In the genomic region with DNA sequence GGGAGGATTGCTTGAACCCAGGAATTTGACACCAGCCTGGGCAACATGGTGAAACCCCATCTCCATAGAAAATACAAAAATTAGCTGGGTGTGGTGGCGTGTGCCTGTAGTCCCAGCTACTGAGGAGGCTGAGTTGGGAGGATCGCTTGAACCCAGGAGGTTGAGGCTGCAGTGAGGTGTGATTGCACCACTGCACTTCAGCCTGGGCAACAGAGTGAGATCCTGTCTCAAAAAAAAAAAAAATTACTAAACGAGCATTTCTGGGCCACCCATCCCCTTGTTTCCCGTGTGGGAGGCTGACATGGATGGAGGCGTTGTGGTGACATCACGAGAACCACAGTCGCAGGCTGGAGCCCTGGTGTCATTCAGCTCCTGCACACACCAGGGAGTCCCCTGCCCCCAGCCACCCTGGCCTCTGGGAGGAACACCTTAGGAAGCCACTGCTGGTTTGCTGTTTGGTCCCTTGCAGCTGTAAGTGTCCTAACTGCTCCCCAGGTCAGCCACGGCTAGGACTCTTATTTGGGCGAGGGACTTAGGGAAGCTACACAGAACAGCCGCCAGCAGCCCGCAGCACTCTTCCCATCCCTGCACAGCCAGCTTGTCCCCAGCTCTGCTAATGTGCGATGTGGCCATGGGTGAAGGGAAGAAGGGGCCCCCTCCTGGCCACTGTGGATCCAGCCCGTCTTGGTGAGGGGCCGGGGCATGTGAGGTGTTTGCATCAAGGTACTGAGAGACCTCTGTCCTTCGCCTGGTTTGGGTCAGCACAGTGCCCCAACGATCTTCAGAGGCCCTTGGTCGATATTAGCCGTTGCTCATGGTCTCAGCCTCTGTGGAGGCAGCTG, we compare ENCODE assay signal across 17 cellular contexts. TPM values are rescaled to one million over a fixed set of nuclear protein-coding genes. Genes with fewer than 3 reads are reported as not detected.
A peak's percentile ranks its signal among the peaks of the same experiment; 100 is the strongest.
DNase-seq lines count a peak whose midpoint lies in the region; ATAC-seq, FAIRE-seq and TF ChIP-seq lines count a peak whose summit lies in the region.
"Had no signal": no experiment of that assay in that cellular context is flagged by ENCODE, and none has a peak within 500 bp of the region (broad histone marks: within the 10 kb centered on the region; RNA-seq: fewer than 3 reads in every experiment).

No MANE protein-coding gene starts in this region.

- no peak overlapping the region for H3K23ac ChIP-seq in H9 (ENCODE audit: insufficient read length, low read depth, low read length)

- H3K4ac ChIP-seq in H9 (ENCODE audit: low read depth, low read length) = no peak overlapping the region

- H3K4me3 Mint-ChIP-seq in H9 = no peak overlapping the region
- H3K4me3 Mint-ChIP-seq in neural progenitor cell = no peak overlapping the region
- H3K4me3 Mint-ChIP-seq: HFFc6, T-cell had no signal

- peaks cover 33 to 75% (median 52%) of the 10 kb centered on the region in 11 experiments for H3K36me3 ChIP-seq in BLaER1 treated with 17β-estradiol and CSF1 and Interleukin-3, amounts not matched to agents 10 nM and 100 nM
- no peaks in the 10 kb centered on the region for H3K36me3 ChIP-seq in neural progenitor cell

- no peak overlapping the region for H4K8ac ChIP-seq in H9 (replicated peaks; ENCODE audit: insufficient read length, low read depth, low read length)

- H3K4me1 ChIP-seq in BLaER1 treated with 17β-estradiol and CSF1 and Interleukin-3, amounts not matched to agents 10 nM and 100 nM = peaks cover 25 to 42% (median 36%) of the 10 kb centered on the region in 10 experiments
- H3K4me1 ChIP-seq in H9 (ENCODE audit: insufficient read depth, low read length) (no peaks in the 10 kb centered on the region), neural progenitor cell (no peaks in the 10 kb centered on the region)

- H3K79me2 ChIP-seq in H9 (ENCODE audit: insufficient read depth, low read length) = no peaks in the 10 kb centered on the region
- H3K79me2 ChIP-seq in neural progenitor cell (ENCODE audit: low read depth) = no peaks in the 10 kb centered on the region

- peak overlapping the region in 2 of 3 experiments; percentile 34 to 40; a peak in 2 of 7 replicates for H3K27ac Mint-ChIP-seq in H9
- peak overlapping the region; percentile 42 for H3K27ac Mint-ChIP-seq in neural progenitor cell
- H3K27ac Mint-ChIP-seq: HFFc6 had no signal

- DNase-seq in H9 (peak; percentile 79), astrocyte of the spinal cord (ENCODE audit: low read depth, low spot score) (no peak), neural progenitor cell (ENCODE audit: low spot score) (peak; percentile 30), GM12892 (ENCODE audit: insufficient read length) (no peak), NCI-H187 treated with DMSO at 0.1 percent for 48 hours (lab: John Stamatoyannopoulos, UW) (no peak)
- DNase-seq: DMS53, HFFc6, Kasumi-1, NCI-H1930, PC-3, T-cell had no signal

- no peaks in the 10 kb centered on the region for H3K23me2 ChIP-seq in H9 (ENCODE audit: insufficient read length, low read depth, low read length, poor library complexity, severe bottlenecking)

- H2BK20ac ChIP-seq in H9 (ENCODE audit: low read depth, low read length, poor library complexity, severe bottlenecking) = no peak overlapping the region

- no peak overlapping the region for H2AFZ ChIP-seq in H9 (ENCODE audit: low read length)
- H2AFZ ChIP-seq in neural progenitor cell (replicated peaks) = no peak overlapping the region

- TF ChIP-seq CTCF in H9 (conservative IDR thresholded peaks at IDR 0.05) (peak; percentile 57), astrocyte of the spinal cord (IDR thresholded peaks at IDR 0.05; ENCODE audit: low read depth, low read length) (peak; percentile 5), neural progenitor cell (IDR thresholded peaks at IDR 0.05) (peak; percentile 32)

- H3K9ac ChIP-seq in BLaER1 treated with 17β-estradiol and CSF1 and Interleukin-3, amounts not matched to agents 10 nM and 100 nM = no peak overlapping the region; a peak in 1 of 22 replicates
- no peak overlapping the region for H3K9ac ChIP-seq in H9 (ENCODE audit: extremely low read depth, insufficient read length, low read length)
- no peak overlapping the region for H3K9ac ChIP-seq in neural progenitor cell

- peaks cover 0 to 10% (median 3%) of the 10 kb centered on the region in 11 experiments; a peak in 4 of 22 replicates for H3K9me3 ChIP-seq in BLaER1 treated with 17β-estradiol and CSF1 and Interleukin-3, amounts not matched to agents 10 nM and 100 nM (replicated peaks in 1 of 11)
- no peaks in the 10 kb centered on the region for H3K9me3 ChIP-seq in H9 (ENCODE audit: control insufficient read depth, low read depth, low read length)
- no peaks in the 10 kb centered on the region for H3K9me3 ChIP-seq in neural progenitor cell (ENCODE audit: low read depth)

- no peak overlapping the region for H4K5ac ChIP-seq in H9 (ENCODE audit: insufficient read length, low read depth, low read length)

- no peak overlapping the region for H2AK5ac ChIP-seq in H9 (ENCODE audit: insufficient read length, low read length)

- H3K4me3 ChIP-seq in BLaER1 treated with 17β-estradiol and CSF1 and Interleukin-3, amounts not matched to agents 10 nM and 100 nM = no peak overlapping the region
- H3K4me3 ChIP-seq in astrocyte of the spinal cord (ENCODE audit: low read depth, low read length) (no peak overlapping the region), neural progenitor cell (no peak overlapping the region)
- H3K4me3 ChIP-seq: GM12878, SK-N-MC had no signal

- H3K4me1 Mint-ChIP-seq in H9 (peaks cover 0 to 6% of the 10 kb centered on the region in 2 experiments; a peak in 1 of 4 replicates), neural progenitor cell (no peaks in the 10 kb centered on the region)

- H3K27ac ChIP-seq in BLaER1 treated with 17β-estradiol and CSF1 and Interleukin-3, amounts not matched to agents 10 nM and 100 nM = no peak overlapping the region
- H3K27ac ChIP-seq in H9 (ENCODE audit: insufficient read length, low read depth, low read length) = no peak overlapping the region
- no peak overlapping the region for H3K27ac ChIP-seq in neural progenitor cell
- H3K27ac ChIP-seq: C4-2B, SK-N-MC had no signal

- H3K27me3 ChIP-seq in BLaER1 treated with 17β-estradiol and CSF1 and Interleukin-3, amounts not matched to agents 10 nM and 100 nM = peaks cover 23 to 30% (median 28%) of the 10 kb centered on the region in 11 experiments
- peaks cover 4% of the 10 kb centered on the region; the same call in 1 of the 2 replicates for H3K27me3 ChIP-seq in H9 (ENCODE audit: insufficient read depth, low read length)
- peaks cover 26% of the 10 kb centered on the region for H3K27me3 ChIP-seq in neural progenitor cell

- H3K14ac ChIP-seq in H9 (ENCODE audit: insufficient read depth, low read length) = no peak overlapping the region

- no peak overlapping the region for H4K91ac ChIP-seq in H9 (ENCODE audit: insufficient read length, low read depth, low read length)

- H3K36me3 Mint-ChIP-seq in H9 (ENCODE audit: insufficient read depth in 1 of 3, low read depth in 3 of 3) (peaks cover under 1 to 12% (median 7%) of the 10 kb centered on the region in 3 experiments; a peak in 5 of 7 replicates), neural progenitor cell (peaks cover under 1% of the 10 kb centered on the region)

- no peak overlapping the region for H3K18ac ChIP-seq in H9 (ENCODE audit: insufficient read length, low read depth, low read length)

- no peak overlapping the region for H3T11ph ChIP-seq in H9 (ENCODE audit: low read length)

- in situ Hi-C loops in astrocyte of the spinal cord (cut with HindIII; ENCODE audit: low sequenced_read_pairs) = no loop called here

- no peak overlapping the region for H2BK15ac ChIP-seq in H9 (ENCODE audit: low read depth, low read length)

- peaks cover 14% of the 10 kb centered on the region for H3F3A ChIP-seq in neural progenitor cell (ENCODE audit: low read depth)

- H2BK120ac ChIP-seq in H9 (ENCODE audit: low read depth, low read length, poor library complexity, severe bottlenecking) = no peak overlapping the region

- no peaks in the 10 kb centered on the region; a peak in 1 of 5 replicates for H3K9me3 Mint-ChIP-seq in H9
- H3K9me3 Mint-ChIP-seq in neural progenitor cell = peaks cover 2% of the 10 kb centered on the region
- H3K9me3 Mint-ChIP-seq: HFFc6, T-cell had no signal

- H2BK5ac ChIP-seq in H9 (ENCODE audit: insufficient read length, low read length) = no peak overlapping the region

- H3K79me1 ChIP-seq in H9 (ENCODE audit: insufficient read depth, low read depth, low read length, poor library complexity, severe bottlenecking) = no peaks in the 10 kb centered on the region

- peaks cover 19% of the 10 kb centered on the region for H3K27me3 Mint-ChIP-seq in H9 (ENCODE audit: low read depth)
- peaks cover 17% of the 10 kb centered on the region for H3K27me3 Mint-ChIP-seq in neural progenitor cell (ENCODE audit: insufficient read depth, low read depth)

- H4K20me1 ChIP-seq in BLaER1 treated with 17β-estradiol and CSF1 and Interleukin-3, amounts not matched to agents 10 nM and 100 nM = peaks cover 36 to 88% (median 62%) of the 10 kb centered on the region in 11 experiments; a peak in 21 of 22 replicates
- H4K20me1 ChIP-seq in H9 (ENCODE audit: control insufficient read depth, insufficient read depth, insufficient read length) = no peaks in the 10 kb centered on the region
- H4K20me1 ChIP-seq in neural progenitor cell (ENCODE audit: low read depth) = peaks cover 10% of the 10 kb centered on the region

- ATAC-seq in HG02623 (IDR thresholded peaks at IDR 0.05; ENCODE audit: unreplicated experiment) = no peak
- no peak for ATAC-seq in GM21786 (IDR thresholded peaks at IDR 0.05; ENCODE audit: unreplicated experiment)
- ATAC-seq: GM12878, PC-3, T-cell had no signal

- no CpG with 5 or more reads among the region's 18 CpGs for WGBS in H9 (ENCODE audit: extremely low coverage, insufficient read length, low lambda C conversion rate)

- no peak overlapping the region for H3K56ac ChIP-seq in H9 (ENCODE audit: insufficient read length, low read depth, low read length)

- no peak for TF ChIP-seq POLR2A in GM12892 (IDR thresholded peaks at IDR 0.05; ENCODE audit: low read depth, low read length)

- H2BK12ac ChIP-seq in H9 (ENCODE audit: insufficient read length, low read depth, low read length) = no peak overlapping the region

- peak overlapping the region in 9 of 11 experiments; percentile 2 to 63 (median 46); a peak in 6 of 22 replicates for H3K4me2 ChIP-seq in BLaER1 treated with 17β-estradiol and CSF1 and Interleukin-3, amounts not matched to agents 10 nM and 100 nM
- no peak overlapping the region for H3K4me2 ChIP-seq in H9 (ENCODE audit: insufficient read depth, insufficient read length, low read length)
- H3K4me2 ChIP-seq in neural progenitor cell = no peak overlapping the region

- no peak for FAIRE-seq in GM12892 (lab: Jason Lieb, UNC)
- FAIRE-seq: GM12878 had no signal

RNA-seq across cellular contexts. Expression of a gene that starts 12.7 kb away (rescaled TPM):
- 0.17 and 0.46 TPM in 2 replicates for total RNA-seq in H9 (2021)
- 0.02 and 0.19 TPM in 2 replicates for total RNA-seq in neural progenitor cell (ENCODE audit: low replicate concordance)
- polyA plus RNA-seq in GM12892 (2012; ENCODE audit: missing spikeins) = 0.11 TPM

RNA-seq across cellular contexts. Expression of a gene that starts 30.0 kb away (rescaled TPM):
- total RNA-seq in H9 (2021) = 57.8 and 59.9 TPM in 2 replicates
- 24.7 and 55.1 TPM in 2 replicates for total RNA-seq in neural progenitor cell (ENCODE audit: low replicate concordance)
- polyA plus RNA-seq in GM12892 (2012; ENCODE audit: missing spikeins) = 41.1 TPM

RNA-seq across cellular contexts. Expression of a gene that starts 30.5 kb away (rescaled TPM):
- total RNA-seq in H9 (2021) = 9.2 and 12.2 TPM in 2 replicates
- total RNA-seq in neural progenitor cell (ENCODE audit: low replicate concordance) = 2.0 and 3.8 TPM in 2 replicates
- polyA plus RNA-seq in GM12892 (2012; ENCODE audit: missing spikeins) = 3.3 TPM

RNA-seq across cellular contexts. Expression of a gene that starts 55.1 kb away (rescaled TPM):
- total RNA-seq in H9 (2021) (29.9 and 33.6 TPM in 2 replicates), neural progenitor cell (ENCODE audit: low replicate concordance) (8.1 and 34.1 TPM in 2 replicates)
- 6.2 TPM for polyA plus RNA-seq in GM12892 (2012; ENCODE audit: missing spikeins)

Comparison
In these comparisons a context has a peak if more than half of its experiments do, and no peak if none do; other contexts are left out.
1. H3K4me2 ChIP-seq: peak in BLaER1 treated with 17β-estradiol and CSF1 and Interleukin-3, amounts not matched to agents 10 nM and 100 nM (9 of 11); none in H9 (single experiment) and neural progenitor cell (single experiment).
2. DNase-seq: peak in H9 (single experiment) and neural progenitor cell (single experiment); none in astrocyte of the spinal cord (single experiment), GM12892 (single experiment) and NCI-H187 treated with DMSO at 0.1 percent for 48 hours (single experiment).
3. CTCF ChIP-seq: peak in every context shown above with its lines; median percentile 57 in H9; 32 in neural progenitor cell; 5 in astrocyte of the spinal cord.